ENCODE assay signal across 34 cellular contexts in genomic region chr14:49286257-49286983, GRCh38.
"Had no signal": no experiment of that assay in that cellular context is flagged by ENCODE, and none has a peak within 500 bp of the region (broad histone marks: within the 10 kb centered on the region; RNA-seq: fewer than 3 reads in every experiment).

No MANE protein-coding gene starts in this region.

- DNase-seq: Karpas-422, Kasumi-1, MG63, MM.1S, MV-4-11, NCI-H1048, NCI-H1092, NCI-H1092 treated with DMSO at 0.1 percent for 48 hours, NCI-H1105, NCI-H1105 treated with DMSO at 0.1 percent for 48 hours, NCI-H1417, NCI-H1417 treated with DMSO at 0.1 percent for 48 hours, NCI-H1436, NCI-H1436 treated with DMSO at 0.1 percent for 48 hours, NCI-H146, NCI-H1694, NCI-H1694 treated with DMSO at 0.1 percent for 48 hours, NCI-H187, NCI-H187 treated with DMSO at 0.1 percent for 48 hours, NCI-H1930, NCI-H2029, NCI-H2029 treated with DMSO at 0.1 percent for 48 hours, NCI-H2081, NCI-H2081 treated with DMSO at 0.1 percent for 48 hours, NCI-H2107, NCI-H2171, NCI-H2171 treated with DMSO at 0.1 percent for 48 hours, NCI-H2227 treated with DMSO at 0.1 percent for 48 hours, NCI-H226, NCI-H345, NCI-H446, NCI-H446 treated with DMSO at 0.1 percent for 48 hours, NCI-H510A had no signal

- H3K9me3 ChIP-seq: MG63 had no signal

- H3K27ac ChIP-seq: KMS-11 had no signal

- H3K4me2 ChIP-seq: KMS-11 had no signal

- H3K4me3 ChIP-seq: MG63 had no signal

- H3K27me3 ChIP-seq: MG63 had no signal

- H3K36me3 ChIP-seq: MG63 had no signal

- H3K9ac ChIP-seq: KMS-11 had no signal
